In the genomic region with DNA sequence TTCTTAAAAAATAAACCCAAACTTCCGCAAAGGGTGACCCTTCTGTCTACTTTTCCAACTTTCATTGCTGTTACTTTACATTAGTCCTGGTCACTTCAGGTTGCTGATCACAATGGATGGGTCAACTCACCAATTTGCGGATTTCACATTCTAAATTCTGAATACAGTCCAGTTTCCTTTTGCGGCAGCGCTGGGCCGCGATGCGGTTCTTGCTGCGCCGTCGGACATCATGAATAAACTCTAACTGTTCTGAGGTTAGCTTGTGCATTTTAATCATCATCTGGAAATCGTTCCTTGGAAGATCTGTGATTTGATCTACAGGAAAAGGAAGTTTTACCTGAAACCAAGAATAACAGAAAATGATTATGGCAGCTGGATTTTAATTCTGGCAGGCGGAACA, we compare ENCODE assay signal across 30 cellular contexts. TPM values are rescaled to one million over a fixed set of nuclear protein-coding genes. Genes with fewer than 3 reads are reported as not detected.
"Had no signal": no experiment of that assay in that cellular context is flagged by ENCODE, and none has a peak within 500 bp of the region (broad histone marks: within the 10 kb centered on the region; RNA-seq: fewer than 3 reads in every experiment).

No MANE protein-coding gene starts in this region.

- H3K4me3 Mint-ChIP-seq: effector memory CD8-positive, alpha-beta T cell; immature natural killer cell; natural killer cell; stimulated activated effector memory CD8-positive, alpha-beta T cell treated with anti-CD3 and anti-CD28 coated beads, Interleukin-12 subunit alpha, Interleukin-12 subunit beta, amount 100 ng/mL, for 72 hours; stimulated activated naive CD8-positive, alpha-beta T cell treated with anti-CD3 and anti-CD28 coated beads, Interleukin-15, amount 100 ng/mL, for 72 hours had no signal

- H3K36me3 Mint-ChIP-seq: natural killer cell had no signal

- DNase-seq: cortex of kidney; effector memory CD8-positive, alpha-beta T cell; erythroblast; esophagus squamous epithelium; foreskin melanocyte; glutamatergic neuron; heart right ventricle; hippocampal formation; immature natural killer cell; left ventricle myocardium superior; lower lobe of right lung; natural killer cell; occipital lobe; ovary; posterior cingulate gyrus; psoas muscle; right cardiac atrium; sigmoid colon; stimulated activated CD4-positive, alpha-beta T cell treated with anti-CD3 and anti-CD28 coated beads, Interleukin-2, amount 100 ng/mL, for 24 hours; stimulated activated CD4-positive, alpha-beta T cell treated with anti-CD3 and anti-CD28 coated beads, Interleukin-4, amount 100 ng/mL, for 24 hours; stimulated activated naive CD8-positive, alpha-beta T cell treated with anti-CD3 and anti-CD28 coated beads, Interleukin-15, amount 100 ng/mL, for 72 hours; transverse colon; upper lobe of right lung; uterus had no signal

- ATAC-seq: effector memory CD8-positive, alpha-beta T cell; heart right ventricle; left ventricle myocardium superior; lower lobe of right lung; natural killer cell; psoas muscle; right cardiac atrium; stimulated activated effector memory CD8-positive, alpha-beta T cell treated with anti-CD3 and anti-CD28 coated beads, Interleukin-12 subunit alpha, Interleukin-12 subunit beta, amount 100 ng/mL, for 72 hours; stimulated activated naive CD8-positive, alpha-beta T cell treated with anti-CD3 and anti-CD28 coated beads, Interleukin-15, amount 100 ng/mL, for 72 hours; upper lobe of right lung had no signal

- H3K27ac Mint-ChIP-seq: effector memory CD8-positive, alpha-beta T cell; immature natural killer cell; natural killer cell; stimulated activated effector memory CD8-positive, alpha-beta T cell treated with anti-CD3 and anti-CD28 coated beads, Interleukin-12 subunit alpha, Interleukin-12 subunit beta, amount 100 ng/mL, for 72 hours had no signal

- H3K9me3 Mint-ChIP-seq: effector memory CD8-positive, alpha-beta T cell; immature natural killer cell; natural killer cell; stimulated activated effector memory CD8-positive, alpha-beta T cell treated with anti-CD3 and anti-CD28 coated beads, Interleukin-12 subunit alpha, Interleukin-12 subunit beta, amount 100 ng/mL, for 72 hours; stimulated activated naive CD8-positive, alpha-beta T cell treated with anti-CD3 and anti-CD28 coated beads, Interleukin-15, amount 100 ng/mL, for 72 hours had no signal

- H3K27me3 Mint-ChIP-seq: effector memory CD8-positive, alpha-beta T cell; stimulated activated naive CD8-positive, alpha-beta T cell treated with anti-CD3 and anti-CD28 coated beads, Interleukin-15, amount 100 ng/mL, for 72 hours had no signal

- H3K4me1 Mint-ChIP-seq: stimulated activated effector memory CD8-positive, alpha-beta T cell treated with anti-CD3 and anti-CD28 coated beads, Interleukin-12 subunit alpha, Interleukin-12 subunit beta, amount 100 ng/mL, for 72 hours had no signal

RNA-seq across cellular contexts. Expression of gene GJA10, which starts 43.7 kb away (rescaled TPM):
- total RNA-seq: dermis microvascular lymphatic vessel endothelial cell, esophagus squamous epithelium, heart right ventricle, left ventricle myocardium superior, lower lobe of right lung, mononuclear cell, natural killer cell, occipital lobe, ovary, psoas muscle, renal cortical epithelial cell, right cardiac atrium, sigmoid colon, skeletal muscle tissue, suprapubic skin, transverse colon, upper lobe of right lung, uterus had no signal
